In the genomic region with DNA sequence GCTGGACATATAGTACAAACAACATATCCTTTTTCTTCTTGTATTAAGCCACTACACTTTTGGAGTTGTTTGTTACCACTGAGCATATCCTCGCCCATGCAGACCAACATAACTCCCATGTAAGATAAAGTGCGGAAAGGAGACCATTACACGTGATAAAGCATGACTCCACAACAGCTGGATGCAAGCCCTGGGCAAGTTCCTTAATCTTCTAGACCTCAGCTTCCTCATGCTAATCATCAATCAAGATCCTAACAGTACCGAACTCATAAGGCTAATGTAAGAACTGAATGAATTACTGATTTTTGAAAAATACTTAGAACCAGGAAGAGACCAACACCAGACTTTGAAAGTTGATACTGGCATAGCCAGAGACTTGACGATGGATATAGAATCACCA, we compare ENCODE assay signal across 15 cellular contexts. TPM values are rescaled to one million over a fixed set of nuclear protein-coding genes. Genes with fewer than 3 reads are reported as not detected.
DNase-seq lines count a peak whose midpoint lies in the region; TF ChIP-seq lines count a peak whose summit lies in the region.
"Had no signal": no experiment of that assay in that cellular context is flagged by ENCODE, and none has a peak within 500 bp of the region (broad histone marks: within the 10 kb centered on the region; RNA-seq: fewer than 3 reads in every experiment).

No MANE protein-coding gene starts in this region.

- in situ Hi-C loops in GM13977 (cut with MboI; ENCODE audit: low pct_unique_long_range_greater_than_20kb, low sequenced_read_pairs, unreplicated experiment), result no loop called here

- H3K27me3 ChIP-seq in CD8-positive, alpha-beta memory T cell (ENCODE audit: insufficient read depth, low read length, poor library complexity, severe bottlenecking), result no peaks in the 10 kb centered on the region
- H3K27me3 ChIP-seq: neural progenitor cell, SJSA1, tibial nerve had no signal

- POLR2A ChIA-PET in CD8-positive, alpha-beta memory T cell (lab: Charles Lee), result no interaction called here

- peaks cover 79% of the 10 kb centered on the region for H3K36me3 ChIP-seq in CD8-positive, alpha-beta memory T cell (ENCODE audit: insufficient read depth, low read length)
- H3K36me3 ChIP-seq: neural progenitor cell had no signal

- H3K4me1 Mint-ChIP-seq in CD8-positive, alpha-beta memory T cell, result peaks cover 9 to 19% (median 12%) of the 10 kb centered on the region in 3 donors
- H3K4me1 Mint-ChIP-seq in activated T-helper 1 cell treated with anti-CD3 and anti-CD28 coated beads, Interleukin-12 subunit alpha, Interleukin-12 subunit beta, Interleukin-2, Interleukin-4 antibody, amounts not matched to agents 30 ng/mL and 10 ng/mL and 1 ng/mL, durations not matched to agents 14 hours and 24 hours and 36 hours (ENCODE audit: low read depth), result peaks cover 28% of the 10 kb centered on the region

- no peak overlapping the region for H3K27ac ChIP-seq in CD8-positive, alpha-beta memory T cell (ENCODE audit: low read depth, low read length)
- H3K27ac ChIP-seq: neural progenitor cell, SJSA1, tibial nerve had no signal

- H3K27me3 Mint-ChIP-seq in CD8-positive, alpha-beta memory T cell, result no peaks in the 10 kb centered on the region
- H3K27me3 Mint-ChIP-seq in activated T-helper 1 cell treated with anti-CD3 and anti-CD28 coated beads, Interleukin-12 subunit alpha, Interleukin-12 subunit beta, Interleukin-2, Interleukin-4 antibody, amounts not matched to agents 30 ng/mL and 10 ng/mL and 1 ng/mL, durations not matched to agents 14 hours and 24 hours and 36 hours (ENCODE audit: insufficient read depth), result no peaks in the 10 kb centered on the region

- intact Hi-C loops in activated T-helper 1 cell treated with anti-CD3 and anti-CD28 coated beads, Interleukin-12 subunit alpha, Interleukin-12 subunit beta, Interleukin-2, Interleukin-4 antibody, amounts not matched to agents 30 ng/mL and 10 ng/mL and 1 ng/mL, durations not matched to agents 14 hours and 24 hours and 36 hours (cut with micrococcal nuclease), result no loop called here

- CTCF ChIA-PET in CD8-positive, alpha-beta memory T cell (lab: Charles Lee), result interaction anchor here (1.2 kb wide), 1 partner anchor 40 kb away, joined by 4 read pairs; no protein-coding TSS in a partner anchor

- H3K9me3 ChIP-seq in CD8-positive, alpha-beta memory T cell (ENCODE audit: low read length), result no peaks in the 10 kb centered on the region
- H3K9me3 ChIP-seq: SJSA1, tibial nerve had no signal

- TF ChIP-seq CTCF in GM13977 (IDR thresholded peaks at IDR 0.05; ENCODE audit: extremely low read depth, insufficient read depth, missing control alignments), result no peak

- no peaks in the 10 kb centered on the region for H3K9me3 Mint-ChIP-seq in CD8-positive, alpha-beta memory T cell
- no peaks in the 10 kb centered on the region for H3K9me3 Mint-ChIP-seq in activated T-helper 1 cell treated with anti-CD3 and anti-CD28 coated beads, Interleukin-12 subunit alpha, Interleukin-12 subunit beta, Interleukin-2, Interleukin-4 antibody, amounts not matched to agents 30 ng/mL and 10 ng/mL and 1 ng/mL, durations not matched to agents 14 hours and 24 hours and 36 hours
- H3K9me3 Mint-ChIP-seq: neural progenitor cell had no signal

- H3K36me3 Mint-ChIP-seq in CD8-positive, alpha-beta memory T cell, result peaks cover 11 to 96% (median 28%) of the 10 kb centered on the region in 3 donors
- peaks cover 53% of the 10 kb centered on the region for H3K36me3 Mint-ChIP-seq in activated T-helper 1 cell treated with anti-CD3 and anti-CD28 coated beads, Interleukin-12 subunit alpha, Interleukin-12 subunit beta, Interleukin-2, Interleukin-4 antibody, amounts not matched to agents 30 ng/mL and 10 ng/mL and 1 ng/mL, durations not matched to agents 14 hours and 24 hours and 36 hours (ENCODE audit: low read depth)

- no peak overlapping the region for H3K4me3 ChIP-seq in CD8-positive, alpha-beta memory T cell (ENCODE audit: low read length)
- H3K4me3 ChIP-seq: neural progenitor cell, SJSA1, smooth muscle cell, tibial nerve had no signal

- H3K4me3 Mint-ChIP-seq in CD8-positive, alpha-beta memory T cell, result peak overlapping the region in 1 of 7 donors; percentile 13
- no peak overlapping the region for H3K4me3 Mint-ChIP-seq in activated T-helper 1 cell treated with anti-CD3 and anti-CD28 coated beads, Interleukin-12 subunit alpha, Interleukin-12 subunit beta, Interleukin-2, Interleukin-4 antibody, amounts not matched to agents 30 ng/mL and 10 ng/mL and 1 ng/mL, durations not matched to agents 14 hours and 24 hours and 36 hours
- H3K4me3 Mint-ChIP-seq: neural progenitor cell had no signal

- DNase-seq in CD8-positive, alpha-beta memory T cell, result no peak
- DNase-seq in LHCN-M2 (ENCODE audit: low read depth) (peak; percentile 7), midbrain (lab: John Stamatoyannopoulos, UW) (peak; percentile 4), GM13977 (ENCODE audit: low spot score) (no peak), NK-92 (lab: John Stamatoyannopoulos, UW; ENCODE audit: unreplicated experiment) (no peak)
- DNase-seq in activated T-helper 1 cell treated with anti-CD3 and anti-CD28 coated beads, Interleukin-12 subunit alpha, Interleukin-12 subunit beta, Interleukin-2, Interleukin-4 antibody, amounts not matched to agents 30 ng/mL and 10 ng/mL and 1 ng/mL, durations not matched to agents 14 hours and 24 hours and 36 hours (ENCODE audit: low spot score), result no peak
- no peak for DNase-seq in effector CD8-positive, alpha-beta T cell (lab: John Stamatoyannopoulos, UW)
- DNase-seq: activated effector memory CD4-positive, alpha-beta T cell treated with anti-CD3 and anti-CD28 coated beads, Interleukin-2, amount 50 U/mL, for 16 hours; Calu3; NCI-H1048; NCI-H510A treated with DMSO at 0.1 percent for 48 hours had no signal

- H3K27ac Mint-ChIP-seq in CD8-positive, alpha-beta memory T cell, result peak overlapping the region in 5 of 8 donors; percentile 12 to 79 (median 31)
- peak overlapping the region; percentile 20 for H3K27ac Mint-ChIP-seq in activated T-helper 1 cell treated with anti-CD3 and anti-CD28 coated beads, Interleukin-12 subunit alpha, Interleukin-12 subunit beta, Interleukin-2, Interleukin-4 antibody, amounts not matched to agents 30 ng/mL and 10 ng/mL and 1 ng/mL, durations not matched to agents 14 hours and 24 hours and 36 hours
- H3K27ac Mint-ChIP-seq: neural progenitor cell had no signal

- H3K4me1 ChIP-seq in CD8-positive, alpha-beta memory T cell (ENCODE audit: insufficient read depth, low read length), result no peaks in the 10 kb centered on the region
- H3K4me1 ChIP-seq: neural progenitor cell, SJSA1 had no signal

RNA-seq across cellular contexts. Expression of gene GSG1L, which starts 47.0 kb away (rescaled TPM):
- total RNA-seq in CD8-positive, alpha-beta memory T cell, result under 1 TPM in 1 of 2 experiments, not detected in 1; 0.18 TPM
- polyA plus RNA-seq in CD8-positive, alpha-beta memory T cell, result not detected
- not detected in 2 replicates for total RNA-seq in LHCN-M2 (2014; rRNA removed)
- not detected for polyA plus RNA-seq in LHCN-M2 (2012)
- total RNA-seq in activated T-helper 1 cell treated with anti-CD3 and anti-CD28 coated beads, Interleukin-12 subunit alpha, Interleukin-12 subunit beta, Interleukin-2, Interleukin-4 antibody, amounts not matched to agents 30 ng/mL and 10 ng/mL and 1 ng/mL, durations not matched to agents 14 hours and 24 hours and 36 hours, result not detected in 2 replicates
- total RNA-seq: Calu3, SJSA1, tibial nerve had no signal
- polyA plus RNA-seq: smooth muscle cell had no signal

Comparison
In these comparisons a context has a peak if more than half of its experiments do, and no peak if none do; other contexts are left out.
1. DNase-seq: peak in LHCN-M2 (single experiment) and midbrain (single experiment); none in CD8-positive, alpha-beta memory T cell (0 of 5), activated T-helper 1 cell treated with anti-CD3 and anti-CD28 coated beads, Interleukin-12 subunit alpha, Interleukin-12 subunit beta, Interleukin-2, Interleukin-4 antibody, amounts not matched to agents 30 ng/mL and 10 ng/mL and 1 ng/mL, durations not matched to agents 14 hours and 24 hours and 36 hours (single experiment), effector CD8-positive, alpha-beta T cell (single experiment), GM13977 (single experiment) and NK-92 (single experiment).